Comparison of ENCODE assay signal across 10 cellular contexts in genomic region chr7:47470567-47471357, GRCh38.
A peak's percentile ranks its signal among the peaks of the same experiment; 100 is the strongest.
DNase-seq lines count a peak whose midpoint lies in the region; ATAC-seq, FAIRE-seq and TF ChIP-seq lines count a peak whose summit lies in the region.
"Had no signal": no experiment of that assay in that cellular context is flagged by ENCODE, and none has a peak within 500 bp of the region (broad histone marks: within the 10 kb centered on the region; RNA-seq: fewer than 3 reads in every experiment).

No MANE protein-coding gene starts in this region.

- H4K5ac ChIP-seq in H1 (ENCODE audit: insufficient read length, low read depth, low read length): no peak overlapping the region

- H3K27me3 ChIP-seq in H1 (replicated peaks in 1 of 4; ENCODE audit: control insufficient read depth in 3 of 4, extremely low read depth in 1 of 4, insufficient read depth in 3 of 4, low read length in 3 of 4) (peaks cover 0 to 12% (median under 1%) of the 10 kb centered on the region in 4 experiments; a peak in 2 of 7 replicates), neural progenitor cell (no peaks in the 10 kb centered on the region)
- H3K27me3 ChIP-seq in naive thymus-derived CD4-positive, alpha-beta T cell (ENCODE audit: control insufficient read depth in 2 of 2, insufficient read depth in 2 of 2, low read length in 2 of 2): no peaks in the 10 kb centered on the region

- H3K4me3 Mint-ChIP-seq in neural progenitor cell: peak overlapping the region; percentile 52
- H3K4me3 Mint-ChIP-seq in naive thymus-derived CD4-positive, alpha-beta T cell: no peak overlapping the region
- H3K4me3 Mint-ChIP-seq: memory B cell had no signal

- peak overlapping the region; percentile 75; the same call in 1 of the 2 replicates for H2BK12ac ChIP-seq in H1 (ENCODE audit: low read depth, low read length)

- FAIRE-seq in H1 (lab: Jason Lieb, UNC): no peak

- H4K8ac ChIP-seq in H1 (ENCODE audit: extremely low read depth, insufficient read depth, low read length): no peak overlapping the region

- TF ChIP-seq POLR2A in H1 (IDR thresholded peaks at IDR 0.05; ENCODE audit: control extremely low read depth in 1 of 2, low read depth in 2 of 2, low read length in 2 of 2): no peak

- WGBS in H1 (ENCODE audit: extremely low coverage in 1 of 2, insufficient coverage in 1 of 2, insufficient read length in 1 of 2, insufficient replicate concordance in 2 of 2, low coverage in 1 of 2, low lambda C conversion rate in 2 of 2, missing lambda C conversion rate in 1 of 2), 2 experiments: 44% methylated on average over 10 of the region's 13 CpGs; no CpG with 5 or more reads in 1 of the 2 experiments

- H3K79me1 ChIP-seq in H1 (ENCODE audit: low read depth, low read length): peaks cover 10% of the 10 kb centered on the region

- peaks cover 6% of the 10 kb centered on the region for H3K27me3 Mint-ChIP-seq in neural progenitor cell (ENCODE audit: insufficient read depth, low read depth)
- H3K27me3 Mint-ChIP-seq in naive thymus-derived CD4-positive, alpha-beta T cell: no peaks in the 10 kb centered on the region
- H3K27me3 Mint-ChIP-seq: memory B cell had no signal

- no peak overlapping the region for H3K9ac ChIP-seq in H1 (replicated peaks in 1 of 4; ENCODE audit: extremely low read depth in 1 of 4, low read depth in 3 of 4, low read length in 3 of 4)
- H3K9ac ChIP-seq in neural progenitor cell: no peak overlapping the region

- no peak for TF ChIP-seq RAD21 in H1 (IDR thresholded peaks at IDR 0.05 in 1 of 2, conservative IDR thresholded peaks at IDR 0.05 in 1 of 2; ENCODE audit: low read depth in 2 of 2, low read length in 2 of 2)

- CTCF ChIA-PET in H1 (lab: Charles Lee; ENCODE audit: partially characterized antibody) (interaction anchor here (1.0 to 2.0 kb wide), 2 partner anchors 64 to 205 kb away, joined by 3 to 4 read pairs; no protein-coding TSS in a partner anchor), HEK293T (lab: Yijun Ruan, JAX) (no interaction called here)
- CTCF ChIA-PET in naive thymus-derived CD4-positive, alpha-beta T cell (lab: Charles Lee): no interaction called here

- H3K36me3 ChIP-seq in H1 (ENCODE audit: control insufficient read depth in 2 of 4, insufficient read depth in 4 of 4, low read length in 3 of 4) (no peaks in the 10 kb centered on the region; a peak in 1 of 8 replicates), neural progenitor cell (no peaks in the 10 kb centered on the region)
- no peaks in the 10 kb centered on the region for H3K36me3 ChIP-seq in naive thymus-derived CD4-positive, alpha-beta T cell (ENCODE audit: control insufficient read depth in 2 of 3, insufficient read depth in 3 of 3, low read length in 3 of 3)

- POLR2A ChIA-PET in H1 (lab: Charles Lee; ENCODE audit: partially characterized antibody) (interaction anchor here (0.6 to 1.2 kb wide), 7 partner anchors 9 to 576 kb away, joined by 3 read pairs; partner anchors contain the start of gene TNS3), HEK293T (lab: Yijun Ruan, JAX) (no interaction called here)
- POLR2A ChIA-PET in naive thymus-derived CD4-positive, alpha-beta T cell (lab: Charles Lee): no interaction called here

- no peak for ATAC-seq in naive thymus-derived CD4-positive, alpha-beta T cell

- H3K9me3 ChIP-seq in H1 (ENCODE audit: insufficient read depth in 2 of 2, low read depth in 1 of 2, low read length in 1 of 2): no peaks in the 10 kb centered on the region
- no peaks in the 10 kb centered on the region for H3K9me3 ChIP-seq in neural progenitor cell (ENCODE audit: low read depth)
- H3K9me3 ChIP-seq in naive thymus-derived CD4-positive, alpha-beta T cell (ENCODE audit: control insufficient read depth in 2 of 3, low read length in 3 of 3): no peaks in the 10 kb centered on the region

- no peak overlapping the region for H3K23ac ChIP-seq in H1 (ENCODE audit: insufficient read length)

- peaks cover 32% of the 10 kb centered on the region for H3K4me1 Mint-ChIP-seq in neural progenitor cell
- H3K4me1 Mint-ChIP-seq in naive thymus-derived CD4-positive, alpha-beta T cell: no peaks in the 10 kb centered on the region

- H3K4me1 ChIP-seq in H1 (replicated peaks in 1 of 4; ENCODE audit: control insufficient read depth in 3 of 4, insufficient read depth in 4 of 4, low read length in 3 of 4): peaks cover 12 to 27% (median 22%) of the 10 kb centered on the region in 4 experiments
- peaks cover 19% of the 10 kb centered on the region for H3K4me1 ChIP-seq in neural progenitor cell
- H3K4me1 ChIP-seq in naive thymus-derived CD4-positive, alpha-beta T cell (ENCODE audit: control insufficient read depth in 2 of 2, insufficient read depth in 2 of 2, low read length in 2 of 2): no peaks in the 10 kb centered on the region

- peak overlapping the region; percentile 94; the same call in 1 of the 2 replicates for H2BK15ac ChIP-seq in H1 (ENCODE audit: low read length)

- H3K27ac ChIP-seq in H1 (ENCODE audit: low read depth, low read length): no peak overlapping the region
- peak overlapping the region; percentile 37 for H3K27ac ChIP-seq in neural progenitor cell
- H3K27ac ChIP-seq in naive thymus-derived CD4-positive, alpha-beta T cell (ENCODE audit: low read depth, low read length): no peak overlapping the region
- H3K27ac ChIP-seq: epithelial cell of prostate had no signal

- TF ChIP-seq CTCF in H1 (IDR thresholded peaks at IDR 0.05; ENCODE audit: control extremely low read depth in 1 of 3, insufficient read depth in 1 of 3, low read depth in 1 of 3, low read length in 3 of 3): no peak
- no peak for TF ChIP-seq CTCF in neural progenitor cell (IDR thresholded peaks at IDR 0.05)

- H3K4me3 ChIP-seq in H1 (ENCODE audit: extremely low read depth in 1 of 4, insufficient read depth in 2 of 4, low read depth in 3 of 4, low read length in 4 of 4) (peak overlapping the region in 1 of 4 experiments; percentile 16; a peak in 2 of 8 replicates), neural progenitor cell (no peak overlapping the region)
- no peak overlapping the region for H3K4me3 ChIP-seq in naive thymus-derived CD4-positive, alpha-beta T cell (ENCODE audit: low read length)

- H3K27ac Mint-ChIP-seq in neural progenitor cell: peak overlapping the region; percentile 87
- H3K27ac Mint-ChIP-seq in naive thymus-derived CD4-positive, alpha-beta T cell: no peak overlapping the region
- H3K27ac Mint-ChIP-seq: memory B cell had no signal

- H2AFZ ChIP-seq in H1 (ENCODE audit: low read length) (no peak overlapping the region), neural progenitor cell (replicated peaks) (no peak overlapping the region)

- no peak overlapping the region for H3K18ac ChIP-seq in H1 (ENCODE audit: extremely low read depth, low read length)

- intact Hi-C loops in naive thymus-derived CD4-positive, alpha-beta T cell (cut with micrococcal nuclease): no loop called here

- H2BK5ac ChIP-seq in H1 (ENCODE audit: low read depth, low read length): peak overlapping the region; percentile 38; the same call in 1 of the 2 replicates

- DNase-seq in Caki2 (ENCODE audit: low read depth) (peak; percentile 94), NCI-H2107 (lab: John Stamatoyannopoulos, UW) (peak; percentile 91), H1 (ENCODE audit: low read depth in 1 of 2, low spot score in 2 of 2) (peak; percentile 50 to 61), neural progenitor cell (ENCODE audit: low spot score) (peak; percentile 70), HEK293T (ENCODE audit: extremely low spot score) (no peak), DMS114 treated with DMSO at 0.1 percent for 48 hours (lab: John Stamatoyannopoulos, UW; ENCODE audit: unreplicated experiment) (no peak), NCI-H1048 (lab: John Stamatoyannopoulos, UW) (no peak)
- no peak for DNase-seq in naive thymus-derived CD4-positive, alpha-beta T cell

- peaks cover 7 to 12% of the 10 kb centered on the region in 2 experiments; a peak in 3 of 4 replicates for H3K79me2 ChIP-seq in H1 (ENCODE audit: control insufficient read depth in 1 of 2, insufficient read depth in 2 of 2, low read length in 2 of 2)
- peaks cover 6% of the 10 kb centered on the region for H3K79me2 ChIP-seq in neural progenitor cell (ENCODE audit: low read depth)

- H2AK5ac ChIP-seq in H1 (ENCODE audit: low read depth, low read length): no peak overlapping the region

- TF ChIP-seq EP300 in H1 (IDR thresholded peaks at IDR 0.05; ENCODE audit: borderline replicate concordance in 1 of 2, low read depth in 2 of 2, low read length in 2 of 2): no peak

- H3K9me3 Mint-ChIP-seq in neural progenitor cell: peaks cover 8% of the 10 kb centered on the region
- H3K9me3 Mint-ChIP-seq in naive thymus-derived CD4-positive, alpha-beta T cell: no peaks in the 10 kb centered on the region
- H3K9me3 Mint-ChIP-seq: memory B cell had no signal

- H3K36me3 Mint-ChIP-seq in neural progenitor cell: peaks cover 4% of the 10 kb centered on the region
- H3K36me3 Mint-ChIP-seq in naive thymus-derived CD4-positive, alpha-beta T cell: no peaks in the 10 kb centered on the region

- no peak overlapping the region for H3K56ac ChIP-seq in H1 (replicated peaks; ENCODE audit: insufficient read length, low read depth, low read length)

- H4K20me1 ChIP-seq in H1 (replicated peaks in 1 of 2; ENCODE audit: control insufficient read depth in 1 of 2, insufficient read depth in 2 of 2, low read length in 2 of 2): peaks cover 6 to 18% of the 10 kb centered on the region in 2 experiments
- H4K20me1 ChIP-seq in neural progenitor cell (ENCODE audit: low read depth): peaks cover 27% of the 10 kb centered on the region

- H2BK20ac ChIP-seq in H1 (ENCODE audit: low read length): peak overlapping the region; percentile 73; the same call in 1 of the 2 replicates

- in situ Hi-C loops in Caki2 (cut with HindIII; ENCODE audit: low pct_unique_long_range_greater_than_20kb, low sequenced_read_pairs): no loop called here

- peaks cover 12% of the 10 kb centered on the region for H3K23me2 ChIP-seq in H1 (ENCODE audit: low read depth, low read length)

- H4K91ac ChIP-seq in H1 (replicated peaks; ENCODE audit: insufficient read length, low read length): no peak overlapping the region

- no peak overlapping the region for H2BK120ac ChIP-seq in H1 (replicated peaks; ENCODE audit: low read depth, low read length)

- H3K14ac ChIP-seq in H1 (ENCODE audit: insufficient read length): no peak overlapping the region

- no peak overlapping the region for H3K4ac ChIP-seq in H1 (replicated peaks; ENCODE audit: insufficient read length, low read depth, low read length)

- H3K4me2 ChIP-seq in H1 (ENCODE audit: insufficient read depth in 1 of 2, low read depth in 2 of 2, low read length in 2 of 2) (peak overlapping the region; percentile 6 to 55; a peak in 3 of 4 replicates), neural progenitor cell (peak overlapping the region; percentile 54)

- H3F3A ChIP-seq in neural progenitor cell (ENCODE audit: low read depth): peaks cover 28% of the 10 kb centered on the region

TF ChIP-seq in H1, 55 proteins besides CTCF, POLR2A, EP300 and RAD21 (continues in another document):
- TF ChIP-seq TAF1 (IDR thresholded peaks at IDR 0.05; ENCODE audit: low read depth, low read length) (no peak), KDM4A (IDR thresholded peaks at IDR 0.05; ENCODE audit: low read depth, low read length, severe bottlenecking) (no peak), RFX5 (IDR thresholded peaks at IDR 0.05; ENCODE audit: borderline replicate concordance, low read depth, low read length) (no peak)

TF ChIP-seq in HEK293T, 16 proteins besides CTCF, POLR2A, EP300 and RAD21 (continues in another document):
- TF ChIP-seq ELF4 (IDR thresholded peaks at IDR 0.05): no peak
- TF ChIP-seq NFRKB (IDR thresholded peaks at IDR 0.05): no peak
- no peak for TF ChIP-seq BHLHE40 (IDR thresholded peaks at IDR 0.05; ENCODE audit: borderline replicate concordance)
- no peak for TF ChIP-seq FOXA1 (IDR thresholded peaks at IDR 0.05)

Comparison
In these comparisons a context has a peak if more than half of its experiments do, and no peak if none do; other contexts are left out.
1. DNase-seq: peak in Caki2 (single experiment), NCI-H2107 (single experiment), H1 (2 of 2) and neural progenitor cell (single experiment); none in HEK293T (single experiment), naive thymus-derived CD4-positive, alpha-beta T cell (0 of 9), DMS114 treated with DMSO at 0.1 percent for 48 hours (single experiment) and NCI-H1048 (single experiment).